ENCODE assay signal across 8 cellular contexts in the genomic region with DNA sequence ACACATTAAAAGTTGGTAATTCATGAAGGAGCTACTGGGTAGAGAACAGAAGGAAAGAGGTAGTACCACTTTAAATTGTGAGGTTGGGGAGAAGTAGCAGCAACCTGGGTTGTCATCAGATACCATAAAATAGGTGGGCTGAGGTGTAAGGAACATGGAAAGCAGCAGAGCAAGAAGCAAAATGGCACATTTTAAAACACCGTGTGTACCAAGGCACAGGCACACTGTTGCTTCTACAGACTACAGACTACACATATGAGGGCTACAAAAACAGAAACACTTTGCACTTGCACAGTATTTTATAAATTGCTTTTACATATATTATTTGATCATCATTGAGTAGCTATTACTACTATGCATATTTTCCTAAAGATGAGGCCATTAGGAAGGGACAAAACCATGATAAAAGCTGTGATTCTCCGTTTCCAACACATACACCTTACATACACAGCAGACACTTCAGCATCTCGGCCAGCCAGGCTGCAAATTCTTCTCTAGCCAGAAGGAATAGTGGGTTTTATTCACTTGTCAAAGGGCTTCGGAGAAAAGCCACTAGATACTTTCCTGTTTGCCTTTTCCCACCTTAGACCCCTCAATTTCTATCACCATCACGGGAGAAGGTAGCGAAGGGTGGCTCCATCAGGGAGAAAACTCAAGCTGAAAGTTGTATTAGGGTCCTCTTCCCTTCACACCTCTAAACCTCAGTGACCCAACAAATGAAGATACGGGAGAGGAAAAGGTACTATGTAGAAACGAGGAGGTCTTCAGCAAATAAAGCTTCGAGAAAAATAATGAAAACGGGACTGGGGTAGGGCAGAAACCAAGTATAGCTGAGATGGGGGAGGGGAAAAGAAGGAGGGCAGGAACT. TPM values are rescaled to one million over a fixed set of nuclear protein-coding genes. Genes with fewer than 3 reads are reported as not detected.
DNase-seq lines count a peak whose midpoint lies in the region; ATAC-seq, FAIRE-seq and TF ChIP-seq lines count a peak whose summit lies in the region.

No MANE protein-coding gene starts in this region.

- no peaks in the 10 kb centered on the region for H3K27me3 ChIP-seq in GM06990 (replicated peaks; ENCODE audit: control insufficient read depth, insufficient read depth, low read length)
- H3K27me3 ChIP-seq in bronchial epithelial cell (ENCODE audit: control insufficient read depth, insufficient read depth, low read length), result no peaks in the 10 kb centered on the region
- no peaks in the 10 kb centered on the region for H3K27me3 ChIP-seq in mucosa of stomach (ENCODE audit: control insufficient read depth, insufficient read depth, low read length)

- no peak for TF ChIP-seq CTCF in GM06990 (IDR thresholded peaks at IDR 0.05; ENCODE audit: insufficient read depth, low read length, poor library complexity, severe bottlenecking)
- no peak for TF ChIP-seq CTCF in bronchial epithelial cell (IDR thresholded peaks at IDR 0.05; ENCODE audit: insufficient read depth, low read length, severe bottlenecking)

- peaks cover 7% of the 10 kb centered on the region for H3K4me1 ChIP-seq in mucosa of stomach (ENCODE audit: control insufficient read depth, insufficient read depth, low read length)

- no peaks in the 10 kb centered on the region for H3K9me3 ChIP-seq in KOPT-K1 (ENCODE audit: insufficient read depth, low read length, poor library complexity, severe bottlenecking)
- no peaks in the 10 kb centered on the region for H3K9me3 ChIP-seq in mucosa of stomach (ENCODE audit: control insufficient read depth, low read length)

- H3K4me3 ChIP-seq in GM06990 (replicated peaks; ENCODE audit: low read depth, low read length), result peak overlapping the region; percentile 74
- H3K4me3 ChIP-seq in bronchial epithelial cell (ENCODE audit: low read depth, low read length), result peak overlapping the region; percentile 48
- H3K4me3 ChIP-seq in mucosa of stomach (ENCODE audit: low read length), result peak overlapping the region; percentile 100

- no peak for ATAC-seq in HG03378 (IDR thresholded peaks at IDR 0.05; ENCODE audit: unreplicated experiment)

- H3K9ac ChIP-seq in mucosa of stomach (ENCODE audit: low read length), result peak overlapping the region; percentile 95

- no peak for FAIRE-seq in bronchial epithelial cell (lab: Jason Lieb, UNC)

- H3K36me3 ChIP-seq in GM06990 (ENCODE audit: control insufficient read depth, insufficient read depth, low read length), result peaks cover 2% of the 10 kb centered on the region
- H3K36me3 ChIP-seq in KOPT-K1 (ENCODE audit: insufficient read depth, low read length), result peaks cover 18% of the 10 kb centered on the region
- peaks cover 1% of the 10 kb centered on the region for H3K36me3 ChIP-seq in bronchial epithelial cell (ENCODE audit: control insufficient read depth, insufficient read depth, low read length)
- no peaks in the 10 kb centered on the region for H3K36me3 ChIP-seq in mucosa of stomach (ENCODE audit: control insufficient read depth, insufficient read depth, low read length)

- peak overlapping the region; percentile 98 for H3K27ac ChIP-seq in KOPT-K1 (ENCODE audit: low read depth, low read length, poor library complexity, severe bottlenecking)

- DNase-seq in GM06990 (ENCODE audit: extremely low read depth, insufficient read length) (no peak), bronchial epithelial cell (ENCODE audit: low read depth) (no peak), cerebellum (ENCODE audit: low spot score) (no peak), hippocampal formation (lab: John Stamatoyannopoulos, UW) (no peak), C1 segment of cervical spinal cord (lab: John Stamatoyannopoulos, UW) (no peak)

RNA-seq across cellular contexts. Expression of a gene that starts 1.6 kb away (rescaled TPM):
- total RNA-seq in bronchial epithelial cell (34.0 and 56.3 TPM in 2 replicates), cerebellum (11.0 TPM)

RNA-seq across cellular contexts. Expression of a gene that starts 4.9 kb away (rescaled TPM):
- total RNA-seq in bronchial epithelial cell (81.9 and 88.5 TPM in 2 replicates), cerebellum (14.0 TPM)

RNA-seq across cellular contexts. Expression of a gene that starts 39.7 kb away (rescaled TPM):
- total RNA-seq in bronchial epithelial cell (1.8 and 2.6 TPM in 2 replicates), cerebellum (0.54 TPM)

RNA-seq across cellular contexts. Expression of a gene that starts 40.5 kb away (rescaled TPM):
- 5.2 and 6.8 TPM in 2 replicates for total RNA-seq in bronchial epithelial cell
- 25.7 TPM for total RNA-seq in cerebellum

RNA-seq across cellular contexts. Expression of a gene that starts 47.8 kb away (rescaled TPM):
- total RNA-seq in bronchial epithelial cell (30.8 and 48.8 TPM in 2 replicates), cerebellum (46.5 TPM)

Comparison
In these comparisons a context has a peak if more than half of its experiments do, and no peak if none do; other contexts are left out.
1. H3K4me3 ChIP-seq: peak in every context shown above with its lines; median percentile 100 in mucosa of stomach; 74 in GM06990; 48 in bronchial epithelial cell.